In genomic region chr22:31086703-31087330, GRCh38 we compare ENCODE assay signal across 16 cellular contexts. TPM values are rescaled to one million over a fixed set of nuclear protein-coding genes. Genes with fewer than 3 reads are reported as not detected.
DNase-seq lines count a peak whose midpoint lies in the region; ATAC-seq and TF ChIP-seq lines count a peak whose summit lies in the region.
"Had no signal": no experiment of that assay in that cellular context is flagged by ENCODE, and none has a peak within 500 bp of the region (broad histone marks: within the 10 kb centered on the region; RNA-seq: fewer than 3 reads in every experiment).

No MANE protein-coding gene starts in this region.

- no peak for TF ChIP-seq CTCF in nephron (IDR thresholded peaks at IDR 0.05; ENCODE audit: unreplicated experiment in 3 of 3)
- no peak for TF ChIP-seq CTCF in vagina (IDR thresholded peaks at IDR 0.05)
- TF ChIP-seq CTCF in spleen (IDR thresholded peaks at IDR 0.05 in 8 of 11, conservative IDR thresholded peaks at IDR 0.05 in 3 of 11), result no peak

- H3K27me3 ChIP-seq in right cardiac atrium (ENCODE audit: control insufficient read depth, insufficient read depth) (no peaks in the 10 kb centered on the region), vagina (no peaks in the 10 kb centered on the region), spleen (replicated peaks in 1 of 7) (no peaks in the 10 kb centered on the region)
- H3K27me3 ChIP-seq: neutrophil, upper lobe of right lung had no signal

- H3K36me3 ChIP-seq in vagina, result peaks cover 7 to 41% of the 10 kb centered on the region in 2 donors
- H3K36me3 ChIP-seq in spleen, result peaks cover 0 to 66% (median 33%) of the 10 kb centered on the region in 6 donors

- H3K27me3 Mint-ChIP-seq in dendritic cell treated with granulocyte-macrophage colony-stimulating factor and Interleukin-4, amounts not matched to agents 40 ng/mL and 50 ng/mL, for 4 days, result no peaks in the 10 kb centered on the region
- H3K27me3 Mint-ChIP-seq in nephron (ENCODE audit: low read depth), result no peaks in the 10 kb centered on the region

- peaks cover 41% of the 10 kb centered on the region for H3K4me1 Mint-ChIP-seq in dendritic cell treated with granulocyte-macrophage colony-stimulating factor and Interleukin-4, amounts not matched to agents 40 ng/mL and 50 ng/mL, for 4 days (ENCODE audit: low read depth)
- H3K4me1 Mint-ChIP-seq in nephron, result peaks cover 31% of the 10 kb centered on the region

- ATAC-seq in right cardiac atrium (no peak), left ventricle myocardium superior (no peak), GM21723 (IDR thresholded peaks at IDR 0.05; ENCODE audit: unreplicated experiment) (no peak)
- ATAC-seq: Panc1, upper lobe of right lung had no signal

- H3K9me3 ChIP-seq in right cardiac atrium (ENCODE audit: control insufficient read depth, low read length) (no peaks in the 10 kb centered on the region), vagina (no peaks in the 10 kb centered on the region), spleen (no peaks in the 10 kb centered on the region)
- H3K9me3 ChIP-seq: neutrophil, upper lobe of right lung had no signal

- H3K36me3 Mint-ChIP-seq in dendritic cell treated with granulocyte-macrophage colony-stimulating factor and Interleukin-4, amounts not matched to agents 40 ng/mL and 50 ng/mL, for 4 days (ENCODE audit: low read depth), result peaks cover 22% of the 10 kb centered on the region
- no peaks in the 10 kb centered on the region for H3K36me3 Mint-ChIP-seq in nephron (ENCODE audit: low read depth)

- no peaks in the 10 kb centered on the region for H3K9me3 Mint-ChIP-seq in dendritic cell treated with granulocyte-macrophage colony-stimulating factor and Interleukin-4, amounts not matched to agents 40 ng/mL and 50 ng/mL, for 4 days
- no peaks in the 10 kb centered on the region for H3K9me3 Mint-ChIP-seq in nephron
- H3K9me3 Mint-ChIP-seq: T-helper 1 cell treated with Interleukin-12 subunit alpha and Interleukin-12 subunit beta and Interleukin-4 antibody, amounts not matched to agents 30 μg/mL and 1 μg/mL, for 36 hours had no signal

- H3K27ac ChIP-seq in right cardiac atrium (ENCODE audit: low read length), result peak overlapping the region; percentile 8
- H3K27ac ChIP-seq in vagina, result peak overlapping the region; percentile 97
- peak overlapping the region in 3 of 8 donors; percentile 92 to 96 (median 93) for H3K27ac ChIP-seq in spleen
- H3K27ac ChIP-seq: neutrophil had no signal

- DNase-seq in right cardiac atrium (peak in 1 of 3 donors; percentile 40), left ventricle myocardium superior (no peak), vagina (ENCODE audit: extremely low spot score in 2 of 2) (no peak), spleen (no peak), NCI-H1436 (lab: John Stamatoyannopoulos, UW) (no peak)
- DNase-seq: kidney; NCI-H1092 treated with DMSO at 0.1 percent for 48 hours; NCI-H526 treated with DMSO at 0.1 percent for 48 hours; stimulated activated CD4-positive, alpha-beta T cell treated with anti-CD3 and anti-CD28 coated beads, Interleukin-12 subunit alpha, Interleukin-12 subunit beta, amount 100 ng/mL, for 4 hours; upper lobe of right lung had no signal

- peak overlapping the region; percentile 95 for H3K27ac Mint-ChIP-seq in dendritic cell treated with granulocyte-macrophage colony-stimulating factor and Interleukin-4, amounts not matched to agents 40 ng/mL and 50 ng/mL, for 4 days
- H3K27ac Mint-ChIP-seq in nephron, result peak overlapping the region in 2 of 3 experiments; percentile 28 to 67
- H3K27ac Mint-ChIP-seq: T-helper 1 cell treated with Interleukin-12 subunit alpha and Interleukin-12 subunit beta and Interleukin-4 antibody, amounts not matched to agents 30 μg/mL and 1 μg/mL, for 36 hours had no signal

- intact Hi-C loops in right cardiac atrium (cut with DNase I) (loop anchor here in 2 of 4 donors (5.0 to 10.0 kb wide), 2 partner anchors 140 to 148 kb away; no protein-coding TSS in a partner anchor), left ventricle myocardium superior (cut with micrococcal nuclease) (no loop called here), vagina (cut with DNase I) (no loop called here), spleen (cut with DNase I; ENCODE audit: low total_unique reads) (loop anchor here (5.0 kb wide), 1 partner anchor 140 kb away; no protein-coding TSS in a partner anchor)
- intact Hi-C loops in dendritic cell treated with granulocyte-macrophage colony-stimulating factor and Interleukin-4, amounts not matched to agents 40 ng/mL and 50 ng/mL, for 4 days (cut with micrococcal nuclease), result loop anchor here (5.0 to 10.0 kb wide), 2 partner anchors 75 to 188 kb away; partner anchors contain the start of gene RNF185

- TF ChIP-seq POLR2A in vagina (IDR thresholded peaks at IDR 0.05) (no peak), spleen (IDR thresholded peaks at IDR 0.05) (no peak)

- WGBS in right cardiac atrium, result 58% methylated on average over 8 of the region's 8 CpGs
- WGBS in spleen, 5 donors, result 76 to 94% (median 82%) methylated on average over 6 to 8 of the region's 8 CpGs

- H3K4me1 ChIP-seq in right cardiac atrium (ENCODE audit: control insufficient read depth, insufficient read depth, low read length), result peaks cover 4% of the 10 kb centered on the region
- peaks cover 81% of the 10 kb centered on the region for H3K4me1 ChIP-seq in vagina
- peaks cover 12 to 95% (median 73%) of the 10 kb centered on the region in 6 donors for H3K4me1 ChIP-seq in spleen

- H3K4me3 Mint-ChIP-seq in dendritic cell treated with granulocyte-macrophage colony-stimulating factor and Interleukin-4, amounts not matched to agents 40 ng/mL and 50 ng/mL, for 4 days, result no peak overlapping the region
- peak overlapping the region; percentile 29 to 78 (median 75) for H3K4me3 Mint-ChIP-seq in nephron
- H3K4me3 Mint-ChIP-seq: T-helper 1 cell treated with Interleukin-12 subunit alpha and Interleukin-12 subunit beta and Interleukin-4 antibody, amounts not matched to agents 30 μg/mL and 1 μg/mL, for 36 hours had no signal

- H3K4me3 ChIP-seq in right cardiac atrium (ENCODE audit: low read length), result no peak overlapping the region
- H3K4me3 ChIP-seq in vagina, result peak overlapping the region in 1 of 2 donors; percentile 90
- peak overlapping the region in 1 of 8 donors; percentile 86 for H3K4me3 ChIP-seq in spleen
- H3K4me3 ChIP-seq: upper lobe of right lung had no signal

RNA-seq across cellular contexts. Expression of gene SMTN, which starts 5.7 kb away (rescaled TPM):
- total RNA-seq in right cardiac atrium, result 100 to 1,000 TPM; 156 to 233 (median 217) TPM
- polyA plus RNA-seq in right cardiac atrium, result 192 TPM
- 278 TPM for total RNA-seq in left ventricle myocardium superior
- total RNA-seq in vagina, result 199 TPM
- total RNA-seq in spleen, result 100 to 1,000 TPM; 124 to 230 (median 159) TPM
- polyA plus RNA-seq in spleen, result 10 to 100 TPM; 21.2 to 88.9 (median 47.0) TPM

RNA-seq across cellular contexts. Expression of gene SELENOM, which starts 20.6 kb away (rescaled TPM):
- total RNA-seq in right cardiac atrium, result 100 to 1,000 TPM; 167 to 205 (median 176) TPM
- 219 TPM for polyA plus RNA-seq in right cardiac atrium
- 32.9 TPM for total RNA-seq in left ventricle myocardium superior
- 941 TPM for total RNA-seq in vagina
- 10 to 100 TPM; 47.0 to 74.4 (median 66.7) TPM for total RNA-seq in spleen
- 100 to 1,000 TPM; 119 to 151 (median 138) TPM for polyA plus RNA-seq in spleen

RNA-seq across cellular contexts. Expression of gene INPP5J, which starts 35.9 kb away (rescaled TPM):
- total RNA-seq in right cardiac atrium (10 to 100 TPM; 28.8 to 62.1 (median 50.7) TPM), left ventricle myocardium superior (15.7 TPM), vagina (5.9 TPM), spleen (under 1 TPM in 5 of 7 donors, not detected in 2; 0.23 to 0.87 (median 0.60) TPM)
- polyA plus RNA-seq in right cardiac atrium (28.9 TPM), spleen (under 1 TPM; 0.14 to 0.51 (median 0.33) TPM)

RNA-seq across cellular contexts. Expression of gene PLA2G3, which starts 53.5 kb away (rescaled TPM):
- not detected for total RNA-seq in right cardiac atrium
- not detected for polyA plus RNA-seq in right cardiac atrium
- not detected for total RNA-seq in left ventricle myocardium superior
- total RNA-seq in vagina, result 6.1 TPM
- total RNA-seq in spleen, result not detected
- not detected for polyA plus RNA-seq in spleen
- total RNA-seq: kidney had no signal

Comparison
In these comparisons a context has a peak if more than half of its experiments do, and no peak if none do; other contexts are left out.
1. intact Hi-C loops: an anchor here in dendritic cell treated with granulocyte-macrophage colony-stimulating factor and Interleukin-4, amounts not matched to agents 40 ng/mL and 50 ng/mL, for 4 days (5.0 to 10.0 kb wide) and spleen (5.0 kb wide); none called in left ventricle myocardium superior and vagina.